Comparison of ENCODE assay signal across 1 cellular context in the genomic region with DNA sequence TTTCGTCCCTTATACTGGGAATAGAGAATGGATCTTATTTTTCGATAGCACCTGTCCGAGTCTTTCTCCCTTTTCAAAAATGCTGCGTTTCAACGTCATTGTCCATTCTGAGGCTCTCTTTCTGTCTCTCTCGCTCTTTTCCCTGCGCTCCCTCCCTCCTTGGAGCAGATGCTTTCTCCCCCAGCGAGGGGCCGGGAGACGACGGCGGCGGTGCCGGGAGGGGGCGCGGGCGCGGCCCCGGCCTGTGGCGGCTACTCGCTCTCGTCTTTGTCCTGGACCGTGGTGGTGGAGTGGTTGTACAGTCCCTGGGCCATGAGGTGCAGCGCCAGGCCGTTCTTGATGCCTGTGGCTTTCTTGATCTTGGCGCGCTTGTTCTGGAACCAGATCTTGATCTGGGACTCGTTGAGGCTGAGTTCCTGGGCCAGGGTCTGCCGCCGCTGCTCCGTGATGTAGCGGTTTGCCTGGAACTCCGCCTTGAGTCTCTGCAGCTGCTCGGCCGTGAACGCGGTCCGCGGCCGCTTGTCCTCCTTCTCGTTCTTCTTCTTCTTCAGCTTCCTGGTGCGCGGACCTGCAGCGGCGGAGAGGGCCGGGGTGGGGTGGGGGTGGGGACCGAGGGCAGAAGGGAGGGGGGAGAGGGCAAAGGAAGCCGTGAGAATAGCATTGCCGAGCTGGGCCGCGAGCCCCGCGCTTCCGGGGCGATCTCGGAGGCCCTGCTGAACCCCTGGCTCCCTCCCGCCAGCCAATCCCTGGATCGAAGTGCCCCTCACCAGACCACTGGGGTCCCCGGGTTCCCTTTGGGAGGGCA.
TF ChIP-seq lines count a peak whose summit lies in the region.

No MANE protein-coding gene starts in this region.

TF ChIP-seq in endothelial cell of umbilical vein, 7 proteins besides CTCF, POLR2A, EP300 and RAD21:
- TF ChIP-seq MYC (IDR thresholded peaks at IDR 0.05; ENCODE audit: low read depth, low read length) = no peak
- TF ChIP-seq EZH2 (IDR thresholded peaks at IDR 0.05; ENCODE audit: borderline replicate concordance, low read depth, low read length, severe bottlenecking) = peak; percentile 97
